In the genomic region with DNA sequence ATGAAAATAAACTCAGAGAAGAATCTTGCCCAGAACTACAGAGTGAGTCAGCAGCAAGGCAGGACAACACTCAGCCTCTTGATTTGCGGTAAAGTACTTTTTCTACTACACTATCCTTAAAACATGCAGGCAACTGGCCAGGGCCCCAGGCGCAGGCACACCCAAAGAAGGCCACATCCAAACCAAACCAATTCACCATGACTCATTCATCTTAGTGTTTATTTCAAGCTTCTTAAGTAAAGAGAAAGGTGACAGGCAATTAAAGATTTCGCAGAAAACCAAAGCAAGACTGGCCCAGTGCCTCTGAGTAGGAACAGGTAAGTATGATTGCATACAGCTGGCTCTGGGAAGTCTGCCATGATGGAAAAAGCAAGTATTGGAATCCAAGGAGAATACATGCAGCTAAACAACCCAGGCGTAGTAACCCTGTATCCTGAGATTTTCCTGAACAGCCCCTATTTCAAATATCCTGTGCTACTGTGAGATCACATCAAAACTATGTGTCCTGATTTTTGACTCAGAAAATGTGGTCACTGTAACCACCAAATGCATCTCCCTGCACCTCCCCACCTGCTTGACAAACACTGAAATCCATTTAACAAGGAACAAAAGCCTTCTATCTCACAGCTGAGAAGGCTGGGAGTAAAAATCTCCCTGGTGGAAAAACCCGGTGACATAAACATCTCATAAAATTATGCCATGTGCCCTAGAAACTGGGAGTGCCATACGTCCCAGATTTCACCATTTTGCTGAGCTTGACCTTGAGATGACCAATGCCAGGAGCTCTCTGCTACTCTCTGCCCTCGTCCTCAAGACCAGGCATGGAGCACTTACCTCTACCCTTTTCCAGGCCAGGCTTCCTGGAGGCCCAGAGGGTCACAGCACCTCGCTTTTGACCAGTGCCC, we compare ENCODE assay signal across 8 cellular contexts. TPM values are rescaled to one million over a fixed set of nuclear protein-coding genes. Genes with fewer than 3 reads are reported as not detected.
DNase-seq lines count a peak whose midpoint lies in the region; ATAC-seq and TF ChIP-seq lines count a peak whose summit lies in the region.

No MANE protein-coding gene starts in this region.

- H3K4me3 ChIP-seq in WERI-Rb-1 (ENCODE audit: low read depth, low read length), result no peak overlapping the region

- no peak overlapping the region for H3K27ac ChIP-seq in WERI-Rb-1

- DNase-seq in A172 (ENCODE audit: low spot score) (peak; percentile 100), LHCN-M2 (ENCODE audit: low read depth) (peak; percentile 98), dedifferentiated amniotic fluid mesenchymal stem cell (ENCODE audit: extremely low spot score) (peak; percentile 98), midbrain (lab: John Stamatoyannopoulos, UW) (peak; percentile 17), iPS-NIHi7 (ENCODE audit: extremely low spot score) (no peak), WERI-Rb-1 (no peak)
- no peak for DNase-seq in activated CD4-positive, CD25-positive, alpha-beta regulatory T cell (lab: John Stamatoyannopoulos, UW)

- no peak for TF ChIP-seq CTCF in WERI-Rb-1 (IDR thresholded peaks at IDR 0.05; ENCODE audit: low read depth, low read length)

- no peaks in the 10 kb centered on the region for H3K27me3 ChIP-seq in WERI-Rb-1 (ENCODE audit: insufficient read depth, low read depth, severe bottlenecking)

- no peak for ATAC-seq in GM19452 (IDR thresholded peaks at IDR 0.05; ENCODE audit: unreplicated experiment)

- H3K36me3 ChIP-seq in WERI-Rb-1, result no peaks in the 10 kb centered on the region

- H3K9me3 ChIP-seq in WERI-Rb-1 (ENCODE audit: severe bottlenecking), result no peaks in the 10 kb centered on the region

RNA-seq across cellular contexts. Expression of a gene that starts 12.4 kb away (rescaled TPM):
- 3.0 TPM in 1 of 2 replicates, not detected in the other for total RNA-seq in A172 (2014; rRNA removed; shearing (Covaris generic))
- total RNA-seq in LHCN-M2 (2014; rRNA removed), result 0.51 and 0.75 TPM in 2 replicates
- 2.6 TPM for polyA plus RNA-seq in LHCN-M2 (2012)

RNA-seq across cellular contexts. Expression of a gene that starts 12.5 kb away (rescaled TPM):
- total RNA-seq in A172 (2014; rRNA removed; shearing (Covaris generic)), result 43.9 and 59.9 TPM in 2 replicates
- total RNA-seq in LHCN-M2 (2014; rRNA removed), result 22.9 and 35.5 TPM in 2 replicates
- 47.5 TPM for polyA plus RNA-seq in LHCN-M2 (2012)

RNA-seq across cellular contexts. Expression of a gene that starts 33.2 kb away (rescaled TPM):
- 206 and 210 TPM in 2 replicates for total RNA-seq in A172 (2014; rRNA removed; shearing (Covaris generic))
- total RNA-seq in LHCN-M2 (2014; rRNA removed), result 235 and 279 TPM in 2 replicates
- 104 TPM for polyA plus RNA-seq in LHCN-M2 (2012)

RNA-seq across cellular contexts. Expression of a gene that starts 47.8 kb away (rescaled TPM):
- total RNA-seq in A172 (2014; rRNA removed; shearing (Covaris generic)), result not detected in 2 replicates
- total RNA-seq in LHCN-M2 (2014; rRNA removed), result 0.34 and 0.38 TPM in 2 replicates
- polyA plus RNA-seq in LHCN-M2 (2012), result 0.73 TPM

RNA-seq across cellular contexts. Expression of a gene that starts 54.3 kb away (rescaled TPM):
- 50.0 and 59.2 TPM in 2 replicates for total RNA-seq in A172 (2014; rRNA removed; shearing (Covaris generic))
- 75.8 and 80.3 TPM in 2 replicates for total RNA-seq in LHCN-M2 (2014; rRNA removed)
- 32.1 TPM for polyA plus RNA-seq in LHCN-M2 (2012)

Comparison
In these comparisons a context has a peak if more than half of its experiments do, and no peak if none do; other contexts are left out.
1. DNase-seq: peak in A172 (single experiment), LHCN-M2 (single experiment), dedifferentiated amniotic fluid mesenchymal stem cell (single experiment) and midbrain (single experiment); none in activated CD4-positive, CD25-positive, alpha-beta regulatory T cell (0 of 4), iPS-NIHi7 (single experiment) and WERI-Rb-1 (single experiment).